In the genomic region with DNA sequence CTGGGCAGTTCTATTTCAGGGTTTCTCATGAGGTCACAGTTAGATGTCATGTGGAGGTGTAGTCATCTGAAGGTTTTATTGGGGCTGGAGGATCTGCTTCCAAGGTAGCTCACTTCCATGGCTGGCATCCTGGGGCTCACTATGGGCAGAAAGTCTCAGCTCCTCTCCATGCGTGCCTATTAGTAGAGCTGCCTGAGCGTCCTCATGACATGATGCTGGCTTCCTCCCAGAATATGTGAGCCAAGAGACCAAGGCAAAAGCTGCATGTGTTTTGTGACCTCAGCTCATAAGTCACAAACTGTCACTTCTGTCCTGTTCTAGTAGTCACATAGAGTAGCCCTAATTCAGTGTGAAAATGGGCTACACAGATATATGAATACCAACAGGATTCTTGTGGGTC, we compare ENCODE assay signal across 23 cellular contexts.
DNase-seq lines count a peak whose midpoint lies in the region; ATAC-seq lines count a peak whose summit lies in the region.
"Had no signal": no experiment of that assay in that cellular context is flagged by ENCODE, and none has a peak within 500 bp of the region (broad histone marks: within the 10 kb centered on the region; RNA-seq: fewer than 3 reads in every experiment).

No MANE protein-coding gene starts in this region.

- H2AFZ ChIP-seq in mesenchymal stem cell (ENCODE audit: low read depth, low read length) = no peak overlapping the region
- H2AFZ ChIP-seq: neural progenitor cell had no signal

- H3K36me3 Mint-ChIP-seq in activated naive CD8-positive, alpha-beta T cell treated with anti-CD3 and anti-CD28 coated beads for 36 hours = no peaks in the 10 kb centered on the region
- H3K36me3 Mint-ChIP-seq: activated naive CD8-positive, alpha-beta T cell; CD8-positive, alpha-beta T cell; neural progenitor cell had no signal

- H3K4me1 Mint-ChIP-seq in activated naive CD8-positive, alpha-beta T cell treated with anti-CD3 and anti-CD28 coated beads for 36 hours = no peaks in the 10 kb centered on the region
- H3K4me1 Mint-ChIP-seq: activated CD4-positive, alpha-beta T cell treated with anti-CD3 and anti-CD28 coated beads for 36 hours; B cell; neural progenitor cell; stimulated activated naive CD8-positive, alpha-beta T cell treated with anti-CD3 and anti-CD28 coated beads, Interleukin-15, amount 100 ng/mL, for 72 hours had no signal

- no peaks in the 10 kb centered on the region for H3K9me3 Mint-ChIP-seq in activated naive CD8-positive, alpha-beta T cell treated with anti-CD3 and anti-CD28 coated beads for 36 hours
- H3K9me3 Mint-ChIP-seq: activated T-helper 2 cell treated with anti-CD3 and anti-CD28 coated beads, Interferon-gamma antibody, Interleukin-2, Interleukin-4, amounts not matched to agents 10 μg/mL and 5 μg/mL and 100 μg/mL, durations not matched to agents 14 hours and 24 hours and 36 hours; CD8-positive, alpha-beta T cell; neural progenitor cell had no signal

- H2BK5ac ChIP-seq in mesenchymal stem cell (ENCODE audit: low read depth, low read length, poor library complexity, severe bottlenecking) = no peak overlapping the region

- WGBS in mesenchymal stem cell = 86% methylated on average over 2 of the region's 2 CpGs
- 4 to 6% methylated on average over 2 of the region's 2 CpGs for WGBS in aorta, 2 donors

- H3K4me1 ChIP-seq in mesenchymal stem cell (ENCODE audit: control insufficient read depth, insufficient read depth, low read depth, low read length) (no peaks in the 10 kb centered on the region), aorta (ENCODE audit: control insufficient read depth in 1 of 2, insufficient read depth in 2 of 2, low read length in 2 of 2) (peaks cover 9 to 10% of the 10 kb centered on the region in 2 donors)
- H3K4me1 ChIP-seq: body of pancreas, tibial nerve had no signal

- H3K36me3 ChIP-seq in mesenchymal stem cell (ENCODE audit: control insufficient read depth in 1 of 2, insufficient read depth in 2 of 2, low read depth in 1 of 2, low read length in 2 of 2) (no peaks in the 10 kb centered on the region), aorta (ENCODE audit: control insufficient read depth in 1 of 2, insufficient read depth in 2 of 2, low read length in 1 of 2) (no peaks in the 10 kb centered on the region)
- H3K36me3 ChIP-seq: neural progenitor cell, tibial nerve had no signal

- no peak overlapping the region for H2BK15ac ChIP-seq in mesenchymal stem cell (ENCODE audit: low read depth, poor library complexity, severe bottlenecking)

- DNase-seq in Right ventricle myocardium superior (no peak), cardiac septum (ENCODE audit: low spot score) (no peak), epithelial cell of prostate (ENCODE audit: low read depth, low spot score) (no peak), mesenchymal stem cell (no peak), aorta (peak in 1 of 2 donors; percentile 52), NCI-H1694 treated with DMSO at 0.1 percent for 48 hours (lab: John Stamatoyannopoulos, UW) (no peak), COLO668 (lab: John Stamatoyannopoulos, UW; ENCODE audit: unreplicated experiment) (no peak)
- no peak for DNase-seq in activated naive CD8-positive, alpha-beta T cell treated with anti-CD3 and anti-CD28 coated beads for 36 hours
- DNase-seq: activated CD4-positive, alpha-beta T cell treated with anti-CD3 and anti-CD28 coated beads for 36 hours; activated CD8-positive, alpha-beta T cell treated with anti-CD3 and anti-CD28 coated beads, Interleukin-2, amount 10 ng/mL, durations not matched to agents 7 days and 5 days; body of pancreas; CD8-positive, alpha-beta T cell; glutamatergic neuron; KG1; kidney; NCI-H1436; stimulated activated naive CD8-positive, alpha-beta T cell treated with anti-CD3 and anti-CD28 coated beads, Interleukin-15, amount 100 ng/mL, for 72 hours; T-helper 2 cell had no signal

- no peak overlapping the region for H3K4me3 Mint-ChIP-seq in activated naive CD8-positive, alpha-beta T cell treated with anti-CD3 and anti-CD28 coated beads for 36 hours
- H3K4me3 Mint-ChIP-seq: activated CD4-positive, alpha-beta T cell treated with anti-CD3 and anti-CD28 coated beads for 36 hours; activated CD8-positive, alpha-beta T cell treated with anti-CD3 and anti-CD28 coated beads, Interleukin-2, amount 10 ng/mL, durations not matched to agents 7 days and 5 days; activated naive CD8-positive, alpha-beta T cell; B cell; CD8-positive, alpha-beta T cell; neural progenitor cell; stimulated activated naive CD8-positive, alpha-beta T cell treated with anti-CD3 and anti-CD28 coated beads, Interleukin-15, amount 100 ng/mL, for 72 hours had no signal

- no peak overlapping the region for H3K27ac Mint-ChIP-seq in activated naive CD8-positive, alpha-beta T cell treated with anti-CD3 and anti-CD28 coated beads for 36 hours
- H3K27ac Mint-ChIP-seq: activated CD4-positive, alpha-beta T cell treated with anti-CD3 and anti-CD28 coated beads for 36 hours; activated CD8-positive, alpha-beta T cell treated with anti-CD3 and anti-CD28 coated beads, Interleukin-2, amount 10 ng/mL, durations not matched to agents 7 days and 5 days; activated naive CD8-positive, alpha-beta T cell; activated T-helper 2 cell treated with anti-CD3 and anti-CD28 coated beads, Interferon-gamma antibody, Interleukin-2, Interleukin-4, amounts not matched to agents 10 μg/mL and 5 μg/mL and 100 μg/mL, durations not matched to agents 14 hours and 24 hours and 36 hours; B cell; CD8-positive, alpha-beta T cell; neural progenitor cell; stimulated activated naive CD8-positive, alpha-beta T cell treated with anti-CD3 and anti-CD28 coated beads, Interleukin-15, amount 100 ng/mL, for 72 hours had no signal

- H3K4me3 ChIP-seq in mesenchymal stem cell (ENCODE audit: insufficient read depth in 1 of 2, low read depth in 1 of 2, low read length in 2 of 2) = no peak overlapping the region
- no peak overlapping the region for H3K4me3 ChIP-seq in aorta (ENCODE audit: low read length in 2 of 2)
- H3K4me3 ChIP-seq: body of pancreas, neural progenitor cell, tibial nerve had no signal

- H3K9ac ChIP-seq in mesenchymal stem cell (ENCODE audit: low read length) = peak overlapping the region; percentile 44
- H3K9ac ChIP-seq: neural progenitor cell had no signal

- H2BK12ac ChIP-seq in mesenchymal stem cell (ENCODE audit: low read length in 2 of 2) = no peak overlapping the region

- H3K23ac ChIP-seq in mesenchymal stem cell (ENCODE audit: low read length in 2 of 2) = no peak overlapping the region

- no peaks in the 10 kb centered on the region for H3K9me3 ChIP-seq in mesenchymal stem cell (ENCODE audit: control insufficient read depth, low read length)
- no peaks in the 10 kb centered on the region for H3K9me3 ChIP-seq in aorta (ENCODE audit: control insufficient read depth, low read length)
- H3K9me3 ChIP-seq: body of pancreas, tibial nerve had no signal

- no peak overlapping the region for H3K14ac ChIP-seq in mesenchymal stem cell (ENCODE audit: low read length in 2 of 2)

- H3K27me3 Mint-ChIP-seq in activated naive CD8-positive, alpha-beta T cell treated with anti-CD3 and anti-CD28 coated beads for 36 hours = no peaks in the 10 kb centered on the region
- H3K27me3 Mint-ChIP-seq: activated CD4-positive, alpha-beta T cell treated with anti-CD3 and anti-CD28 coated beads for 36 hours had no signal

- H2AK5ac ChIP-seq in mesenchymal stem cell (ENCODE audit: low read length, severe bottlenecking) = no peak overlapping the region

- H3K79me1 ChIP-seq in mesenchymal stem cell (replicated peaks; ENCODE audit: low read length, poor library complexity, severe bottlenecking) = no peaks in the 10 kb centered on the region

- H3K4me2 ChIP-seq in mesenchymal stem cell (ENCODE audit: low read length, poor library complexity, severe bottlenecking) = no peak overlapping the region
- H3K4me2 ChIP-seq: neural progenitor cell had no signal

- H2BK120ac ChIP-seq in mesenchymal stem cell (ENCODE audit: low read depth, low read length) = no peak overlapping the region

- H3K27ac ChIP-seq in epithelial cell of prostate (peak overlapping the region; percentile 13), mesenchymal stem cell (ENCODE audit: low read length, poor library complexity, severe bottlenecking) (no peak overlapping the region), aorta (ENCODE audit: low read depth in 1 of 2, low read length in 2 of 2) (peak overlapping the region; percentile 57 to 88)
- H3K27ac ChIP-seq: body of pancreas, neural progenitor cell, tibial nerve had no signal

- H3K27me3 ChIP-seq in mesenchymal stem cell (ENCODE audit: control insufficient read depth in 1 of 2, insufficient read depth in 1 of 2, low read length in 2 of 2) = no peaks in the 10 kb centered on the region
- no peaks in the 10 kb centered on the region for H3K27me3 ChIP-seq in aorta (ENCODE audit: control insufficient read depth in 1 of 2, insufficient read depth in 2 of 2, low read length in 1 of 2)
- H3K27me3 ChIP-seq: body of pancreas, neural progenitor cell, tibial nerve had no signal

- intact Hi-C loops in Right ventricle myocardium superior (cut with DNase I) (no loop called here), cardiac septum (cut with DNase I) (no loop called here), aorta (cut with DNase I) (no loop called here)

- no peak overlapping the region for H4K8ac ChIP-seq in mesenchymal stem cell (ENCODE audit: low read length)

- H3K4ac ChIP-seq in mesenchymal stem cell (ENCODE audit: low read depth in 1 of 2, low read length in 2 of 2) = no peak overlapping the region

- H3K18ac ChIP-seq in mesenchymal stem cell (ENCODE audit: low read depth in 1 of 2, low read length in 2 of 2) = no peak overlapping the region

- no peak overlapping the region for H4K91ac ChIP-seq in mesenchymal stem cell (ENCODE audit: low read length)

- peak; percentile 89 for ATAC-seq in Right ventricle myocardium superior (ENCODE audit: poor library complexity)
- ATAC-seq in aorta (ENCODE audit: low FRiP score) = peak; percentile 60
- ATAC-seq: activated CD4-positive, alpha-beta T cell treated with anti-CD3 and anti-CD28 coated beads for 36 hours; activated CD8-positive, alpha-beta T cell treated with anti-CD3 and anti-CD28 coated beads, Interleukin-2, amount 10 ng/mL, durations not matched to agents 7 days and 5 days; body of pancreas; CD8-positive, alpha-beta T cell; stimulated activated naive CD8-positive, alpha-beta T cell treated with anti-CD3 and anti-CD28 coated beads, Interleukin-15, amount 100 ng/mL, for 72 hours had no signal
